ENCODE assay signal across 14 cellular contexts in the genomic region with DNA sequence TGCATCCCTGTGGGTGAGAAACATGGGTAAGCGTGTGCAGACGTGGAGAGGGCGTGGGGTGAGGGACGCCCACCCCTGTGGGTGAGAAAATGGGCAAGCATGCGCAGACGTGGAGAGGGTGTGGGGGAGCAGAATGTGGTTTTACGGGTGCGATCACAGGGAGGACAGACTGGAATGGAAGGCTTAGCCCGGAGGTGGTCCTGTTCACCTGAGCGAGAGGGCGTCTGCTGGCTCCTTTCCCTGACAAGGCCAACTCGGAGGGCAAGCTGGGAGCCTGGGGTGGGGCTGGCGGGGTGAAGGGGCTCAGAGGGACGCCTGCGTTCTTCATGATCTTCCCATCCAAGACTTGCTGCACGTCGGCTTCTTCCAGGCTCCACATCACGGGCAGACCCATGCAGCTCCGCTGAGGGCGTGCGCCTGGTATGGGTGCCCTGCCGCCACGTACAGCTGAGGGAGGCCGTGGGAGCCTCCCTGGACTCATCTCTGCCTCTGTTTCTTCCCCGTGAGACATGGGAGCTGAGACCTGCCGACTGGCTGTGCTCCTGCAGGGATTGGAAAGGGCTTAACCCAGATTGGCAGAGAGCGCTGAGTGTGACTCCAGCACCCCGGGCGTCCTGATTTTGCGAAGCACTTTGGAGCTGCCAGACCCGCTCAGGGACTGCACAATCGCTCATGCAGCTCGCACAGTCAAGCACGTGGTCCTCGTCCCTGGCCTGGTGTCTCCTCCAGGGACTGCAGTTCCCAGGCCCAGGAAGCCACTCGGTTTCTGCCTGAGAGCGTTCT.
"Had no signal": no experiment of that assay in that cellular context is flagged by ENCODE, and none has a peak within 500 bp of the region (broad histone marks: within the 10 kb centered on the region; RNA-seq: fewer than 3 reads in every experiment).

No MANE protein-coding gene starts in this region.

- H3K9me3 ChIP-seq: stomach, testis, upper lobe of right lung had no signal

- ATAC-seq: activated CD8-positive, alpha-beta T cell treated with anti-CD3 and anti-CD28 coated beads for 36 hours; left lobe of liver; upper lobe of right lung had no signal

- H3K27me3 ChIP-seq: stomach, testis, upper lobe of right lung had no signal

- H3K4me3 ChIP-seq: stomach, testis, upper lobe of right lung had no signal

- DNase-seq: activated CD4-positive, alpha-beta T cell treated with anti-CD3 and anti-CD28 coated beads for 48 hours; activated CD4-positive, CD25-positive, alpha-beta regulatory T cell; activated CD8-positive, alpha-beta T cell treated with anti-CD3 and anti-CD28 coated beads for 36 hours; activated naive CD4-positive, alpha-beta T cell treated with anti-CD3 and anti-CD28 coated beads, Interleukin-2, amount 50 U/mL, for 16 hours; activated T-cell treated with anti-CD3 and anti-CD28 coated beads, Interleukin-2, amount 50 U/mL, for 24 hours; cortex of kidney; mammary epithelial cell; stomach; testis had no signal

- H3K36me3 ChIP-seq: stomach, upper lobe of right lung had no signal

- FAIRE-seq: endometrium, frontal cortex, keratinocyte had no signal

- H3K27ac ChIP-seq: testis, upper lobe of right lung had no signal

- H3K4me1 ChIP-seq: upper lobe of right lung had no signal
